In the genomic region with DNA sequence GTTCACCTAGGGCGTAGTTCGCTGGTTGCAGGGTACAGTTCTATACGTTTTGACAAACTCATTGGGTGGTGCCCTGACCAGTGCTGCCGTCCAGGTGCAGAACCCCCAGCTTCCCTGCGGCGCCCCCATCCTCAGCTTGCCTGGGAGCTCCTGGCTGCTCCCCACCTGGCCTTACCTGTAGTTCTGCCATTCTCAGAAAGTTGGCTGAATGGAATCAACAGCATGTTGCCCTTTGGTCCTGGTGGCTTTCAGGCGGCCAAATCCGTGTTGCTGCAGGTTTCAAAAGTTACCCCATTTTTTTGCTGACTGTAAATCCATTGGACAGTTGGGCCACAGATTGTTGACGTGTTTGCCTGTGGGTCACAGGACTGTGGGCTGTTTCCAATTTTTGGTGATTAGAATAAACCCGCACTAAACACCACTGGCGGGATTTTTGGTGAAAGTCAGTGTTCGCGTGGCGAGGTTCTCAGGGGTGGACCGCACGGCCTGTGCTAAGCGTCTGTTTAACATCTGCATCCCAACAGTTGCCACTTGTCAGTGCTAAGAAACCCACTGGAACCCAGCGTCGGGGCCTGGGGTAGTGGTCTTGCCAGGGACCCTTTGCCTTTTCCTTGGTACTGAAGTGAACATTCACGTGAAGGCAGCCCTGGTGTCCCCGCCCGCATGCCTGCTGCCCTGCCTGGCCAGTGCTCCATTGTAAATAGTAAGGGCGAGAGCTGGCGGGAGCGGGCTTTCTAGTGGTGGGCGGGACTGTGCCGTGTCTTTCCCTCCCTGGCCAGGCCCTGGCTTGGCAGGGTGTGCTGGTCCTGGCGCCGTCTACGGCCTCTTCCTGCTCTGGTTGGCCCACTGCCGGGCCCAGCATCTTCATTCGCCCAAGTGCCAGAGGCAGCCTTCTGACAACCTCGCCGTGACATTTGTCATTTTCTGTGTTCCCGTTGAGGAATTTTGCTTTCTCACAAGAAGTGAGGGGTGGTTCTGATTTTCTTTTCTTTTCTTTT, we compare ENCODE assay signal across 1 cellular context.
TF ChIP-seq lines count a peak whose summit lies in the region.

No MANE protein-coding gene starts in this region.

TF ChIP-seq in HepG2, 621 proteins besides CTCF, POLR2A, EP300 and RAD21 (continued from another document and continues in another):
- TF ChIP-seq, protein P1, sequence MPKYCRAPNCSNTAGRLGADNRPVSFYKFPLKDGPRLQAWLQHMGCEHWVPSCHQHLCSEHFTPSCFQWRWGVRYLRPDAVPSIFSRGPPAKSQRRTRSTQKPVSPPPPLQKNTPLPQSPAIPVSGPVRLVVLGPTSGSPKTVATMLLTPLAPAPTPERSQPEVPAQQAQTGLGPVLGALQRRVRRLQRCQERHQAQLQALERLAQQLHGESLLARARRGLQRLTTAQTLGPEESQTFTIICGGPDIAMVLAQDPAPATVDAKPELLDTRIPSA (CRISPR knock-in tag; IDR thresholded peaks at IDR 0.05; ENCODE audit: borderline replicate concordance): no peak
- TF ChIP-seq NKX3-1 (CRISPR knock-in tag; IDR thresholded peaks at IDR 0.05) (no peak), HNRNPLL (IDR thresholded peaks at IDR 0.05; ENCODE audit: low read depth, low read length, poor library complexity, severe bottlenecking) (no peak), ZNF354B (CRISPR knock-in tag; IDR thresholded peaks at IDR 0.05) (no peak), NFIB (CRISPR knock-in tag; IDR thresholded peaks at IDR 0.05; ENCODE audit: borderline replicate concordance) (no peak), THYN1 (CRISPR knock-in tag; IDR thresholded peaks at IDR 0.05; ENCODE audit: borderline replicate concordance, low read depth) (no peak), NAIF1 (CRISPR knock-in tag; IDR thresholded peaks at IDR 0.05; ENCODE audit: borderline replicate concordance) (no peak), ZNF746 (CRISPR knock-in tag; IDR thresholded peaks at IDR 0.05) (no peak), ZFP36 (IDR thresholded peaks at IDR 0.05; ENCODE audit: borderline replicate concordance, low read depth, low read length, partially characterized antibody) (no peak), PRPF4 (IDR thresholded peaks at IDR 0.05; ENCODE audit: low read depth, low read length, poor library complexity, severe bottlenecking) (no peak), PCBP2 (optimal IDR thresholded peaks at IDR 0.05; ENCODE audit: low read depth, low read length, poor library complexity, severe bottlenecking) (no peak), KLF9 (CRISPR knock-in tag; IDR thresholded peaks at IDR 0.05; ENCODE audit: low read depth) (no peak), ZNF570 (CRISPR knock-in tag; IDR thresholded peaks at IDR 0.05; ENCODE audit: borderline replicate concordance) (no peak), ZNF34 (CRISPR knock-in tag; IDR thresholded peaks at IDR 0.05; ENCODE audit: borderline replicate concordance) (no peak), PAX8 (CRISPR knock-in tag; IDR thresholded peaks at IDR 0.05; ENCODE audit: borderline replicate concordance) (no peak), SOX5 (CRISPR knock-in tag; IDR thresholded peaks at IDR 0.05; ENCODE audit: borderline replicate concordance) (no peak), YY1 (IDR thresholded peaks at IDR 0.05; ENCODE audit: insufficient read depth, insufficient replicate concordance, low read depth, low read length) (no peak), TRIM24 (CRISPR knock-in tag; IDR thresholded peaks at IDR 0.05) (no peak), ZSCAN22 (CRISPR knock-in tag; IDR thresholded peaks at IDR 0.05) (no peak), ZNF547 (CRISPR knock-in tag; IDR thresholded peaks at IDR 0.05) (no peak), PTBP1 (IDR thresholded peaks at IDR 0.05; ENCODE audit: low read depth, low read length, poor library complexity, severe bottlenecking) (no peak), ZNF292 (CRISPR knock-in tag; IDR thresholded peaks at IDR 0.05; ENCODE audit: borderline replicate concordance, low read depth) (peak; percentile 66; the same call in 1 of the 2 replicates), ZFP41 (CRISPR knock-in tag; IDR thresholded peaks at IDR 0.05; ENCODE audit: borderline replicate concordance) (no peak), ZNF75D (CRISPR knock-in tag; IDR thresholded peaks at IDR 0.05; ENCODE audit: borderline replicate concordance) (no peak), ZNF772 (CRISPR knock-in tag; IDR thresholded peaks at IDR 0.05) (no peak), ZNF615 (CRISPR knock-in tag; IDR thresholded peaks at IDR 0.05; ENCODE audit: borderline replicate concordance) (no peak), NFIC (IDR thresholded peaks at IDR 0.05; ENCODE audit: low read length) (no peak), ZNF17 (CRISPR knock-in tag; IDR thresholded peaks at IDR 0.05) (no peak), ZBTB1 (CRISPR knock-in tag; IDR thresholded peaks at IDR 0.05; ENCODE audit: borderline replicate concordance) (no peak), GATAD1 (CRISPR knock-in tag; IDR thresholded peaks at IDR 0.05) (peak; percentile 25; the same call in 1 of the 2 replicates), ZNF788 (CRISPR knock-in tag; IDR thresholded peaks at IDR 0.05; ENCODE audit: borderline replicate concordance) (peak; percentile 23; the same call in 1 of the 2 replicates)
- TF ChIP-seq, protein P2, sequence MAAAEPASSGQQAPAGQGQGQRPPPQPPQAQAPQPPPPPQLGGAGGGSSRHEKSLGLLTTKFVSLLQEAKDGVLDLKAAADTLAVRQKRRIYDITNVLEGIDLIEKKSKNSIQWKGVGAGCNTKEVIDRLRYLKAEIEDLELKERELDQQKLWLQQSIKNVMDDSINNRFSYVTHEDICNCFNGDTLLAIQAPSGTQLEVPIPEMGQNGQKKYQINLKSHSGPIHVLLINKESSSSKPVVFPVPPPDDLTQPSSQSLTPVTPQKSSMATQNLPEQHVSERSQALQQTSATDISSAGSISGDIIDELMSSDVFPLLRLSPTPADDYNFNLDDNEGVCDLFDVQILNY (CRISPR knock-in tag; conservative IDR thresholded peaks at IDR 0.05): 0 out of 2 replicates have a peak, but pooled peaks have one; percentile 48
- TF ChIP-seq, protein P3, sequence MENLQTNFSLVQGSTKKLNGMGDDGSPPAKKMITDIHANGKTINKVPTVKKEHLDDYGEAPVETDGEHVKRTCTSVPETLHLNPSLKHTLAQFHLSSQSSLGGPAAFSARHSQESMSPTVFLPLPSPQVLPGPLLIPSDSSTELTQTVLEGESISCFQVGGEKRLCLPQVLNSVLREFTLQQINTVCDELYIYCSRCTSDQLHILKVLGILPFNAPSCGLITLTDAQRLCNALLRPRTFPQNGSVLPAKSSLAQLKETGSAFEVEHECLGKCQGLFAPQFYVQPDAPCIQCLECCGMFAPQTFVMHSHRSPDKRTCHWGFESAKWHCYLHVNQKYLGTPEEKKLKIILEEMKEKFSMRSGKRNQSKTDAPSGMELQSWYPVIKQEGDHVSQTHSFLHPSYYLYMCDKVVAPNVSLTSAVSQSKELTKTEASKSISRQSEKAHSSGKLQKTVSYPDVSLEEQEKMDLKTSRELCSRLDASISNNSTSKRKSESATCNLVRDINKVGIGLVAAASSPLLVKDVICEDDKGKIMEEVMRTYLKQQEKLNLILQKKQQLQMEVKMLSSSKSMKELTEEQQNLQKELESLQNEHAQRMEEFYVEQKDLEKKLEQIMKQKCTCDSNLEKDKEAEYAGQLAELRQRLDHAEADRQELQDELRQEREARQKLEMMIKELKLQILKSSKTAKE (CRISPR knock-in tag; IDR thresholded peaks at IDR 0.05; ENCODE audit: borderline replicate concordance): 0 out of 2 replicates have a peak, but pooled peaks have one; percentile 22
- TF ChIP-seq, protein P4, sequence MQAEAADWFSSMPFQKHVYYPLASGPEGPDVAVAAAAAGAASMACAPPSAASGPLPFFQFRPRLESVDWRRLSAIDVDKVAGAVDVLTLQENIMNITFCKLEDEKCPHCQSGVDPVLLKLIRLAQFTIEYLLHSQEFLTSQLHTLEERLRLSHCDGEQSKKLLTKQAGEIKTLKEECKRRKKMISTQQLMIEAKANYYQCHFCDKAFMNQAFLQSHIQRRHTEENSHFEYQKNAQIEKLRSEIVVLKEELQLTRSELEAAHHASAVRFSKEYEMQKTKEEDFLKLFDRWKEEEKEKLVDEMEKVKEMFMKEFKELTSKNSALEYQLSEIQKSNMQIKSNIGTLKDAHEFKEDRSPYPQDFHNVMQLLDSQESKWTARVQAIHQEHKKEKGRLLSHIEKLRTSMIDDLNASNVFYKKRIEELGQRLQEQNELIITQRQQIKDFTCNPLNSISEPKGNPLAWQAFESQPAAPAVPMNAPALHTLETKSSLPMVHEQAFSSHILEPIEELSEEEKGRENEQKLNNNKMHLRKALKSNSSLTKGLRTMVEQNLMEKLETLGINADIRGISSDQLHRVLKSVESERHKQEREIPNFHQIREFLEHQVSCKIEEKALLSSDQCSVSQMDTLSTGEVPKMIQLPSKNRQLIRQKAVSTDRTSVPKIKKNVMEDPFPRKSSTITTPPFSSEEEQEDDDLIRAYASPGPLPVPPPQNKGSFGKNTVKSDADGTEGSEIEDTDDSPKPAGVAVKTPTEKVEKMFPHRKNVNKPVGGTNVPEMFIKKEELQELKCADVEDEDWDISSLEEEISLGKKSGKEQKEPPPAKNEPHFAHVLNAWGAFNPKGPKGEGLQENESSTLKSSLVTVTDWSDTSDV (CRISPR knock-in tag; IDR thresholded peaks at IDR 0.05): no peak
- TF ChIP-seq, protein P5, sequence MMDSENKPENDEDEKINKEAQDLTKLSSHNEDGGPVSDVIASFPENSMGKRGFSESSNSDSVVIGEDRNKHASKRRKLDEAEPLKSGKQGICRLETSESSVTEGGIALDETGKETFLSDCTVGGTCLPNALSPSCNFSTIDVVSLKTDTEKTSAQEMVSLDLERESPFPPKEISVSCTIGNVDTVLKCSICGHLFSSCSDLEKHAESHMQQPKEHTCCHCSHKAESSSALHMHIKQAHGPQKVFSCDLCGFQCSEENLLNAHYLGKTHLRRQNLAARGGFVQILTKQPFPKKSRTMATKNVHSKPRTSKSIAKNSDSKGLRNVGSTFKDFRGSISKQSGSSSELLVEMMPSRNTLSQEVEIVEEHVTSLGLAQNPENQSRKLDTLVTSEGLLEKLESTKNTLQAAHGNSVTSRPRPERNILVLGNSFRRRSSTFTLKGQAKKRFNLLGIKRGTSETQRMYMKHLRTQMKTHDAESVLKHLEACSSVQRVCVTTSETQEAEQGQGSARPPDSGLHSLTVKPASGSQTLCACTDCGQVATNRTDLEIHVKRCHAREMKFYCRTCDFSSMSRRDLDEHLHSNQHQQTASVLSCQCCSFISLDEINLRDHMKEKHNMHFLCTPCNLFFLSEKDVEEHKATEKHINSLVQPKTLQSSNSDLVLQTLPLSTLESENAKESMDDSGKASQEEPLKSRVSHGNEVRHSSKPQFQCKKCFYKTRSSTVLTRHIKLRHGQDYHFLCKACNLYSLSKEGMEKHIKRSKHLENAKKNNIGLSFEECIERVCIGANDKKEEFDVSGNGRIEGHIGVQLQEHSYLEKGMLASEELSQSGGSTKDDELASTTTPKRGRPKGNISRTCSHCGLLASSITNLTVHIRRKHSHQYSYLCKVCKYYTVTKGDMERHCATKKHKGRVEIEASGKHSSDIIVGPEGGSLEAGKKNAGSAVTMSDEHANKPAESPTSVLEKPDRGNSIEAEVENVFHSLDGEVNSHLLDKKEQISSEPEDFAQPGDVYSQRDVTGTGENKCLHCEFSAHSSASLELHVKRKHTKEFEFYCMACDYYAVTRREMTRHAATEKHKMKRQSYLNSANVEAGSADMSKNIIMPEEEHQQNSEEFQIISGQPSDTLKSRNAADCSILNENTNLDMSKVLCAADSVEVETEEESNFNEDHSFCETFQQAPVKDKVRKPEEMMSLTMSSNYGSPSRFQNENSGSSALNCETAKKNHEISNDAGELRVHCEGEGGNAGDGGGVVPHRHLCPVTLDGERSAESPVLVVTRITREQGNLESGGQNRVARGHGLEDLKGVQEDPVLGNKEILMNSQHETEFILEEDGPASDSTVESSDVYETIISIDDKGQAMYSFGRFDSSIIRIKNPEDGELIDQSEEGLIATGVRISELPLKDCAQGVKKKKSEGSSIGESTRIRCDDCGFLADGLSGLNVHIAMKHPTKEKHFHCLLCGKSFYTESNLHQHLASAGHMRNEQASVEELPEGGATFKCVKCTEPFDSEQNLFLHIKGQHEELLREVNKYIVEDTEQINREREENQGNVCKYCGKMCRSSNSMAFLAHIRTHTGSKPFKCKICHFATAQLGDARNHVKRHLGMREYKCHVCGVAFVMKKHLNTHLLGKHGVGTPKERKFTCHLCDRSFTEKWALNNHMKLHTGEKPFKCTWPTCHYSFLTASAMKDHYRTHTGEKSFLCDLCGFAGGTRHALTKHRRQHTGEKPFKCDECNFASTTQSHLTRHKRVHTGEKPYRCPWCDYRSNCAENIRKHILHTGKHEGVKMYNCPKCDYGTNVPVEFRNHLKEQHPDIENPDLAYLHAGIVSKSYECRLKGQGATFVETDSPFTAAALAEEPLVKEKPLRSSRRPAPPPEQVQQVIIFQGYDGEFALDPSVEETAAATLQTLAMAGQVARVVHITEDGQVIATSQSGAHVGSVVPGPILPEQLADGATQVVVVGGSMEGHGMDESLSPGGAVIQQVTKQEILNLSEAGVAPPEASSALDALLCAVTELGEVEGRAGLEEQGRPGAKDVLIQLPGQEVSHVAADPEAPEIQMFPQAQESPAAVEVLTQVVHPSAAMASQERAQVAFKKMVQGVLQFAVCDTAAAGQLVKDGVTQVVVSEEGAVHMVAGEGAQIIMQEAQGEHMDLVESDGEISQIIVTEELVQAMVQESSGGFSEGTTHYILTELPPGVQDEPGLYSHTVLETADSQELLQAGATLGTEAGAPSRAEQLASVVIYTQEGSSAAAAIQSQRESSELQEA (CRISPR knock-in tag; IDR thresholded peaks at IDR 0.05; ENCODE audit: not compliant biosample characterization): peak; percentile 61
- TF ChIP-seq, protein P6, sequence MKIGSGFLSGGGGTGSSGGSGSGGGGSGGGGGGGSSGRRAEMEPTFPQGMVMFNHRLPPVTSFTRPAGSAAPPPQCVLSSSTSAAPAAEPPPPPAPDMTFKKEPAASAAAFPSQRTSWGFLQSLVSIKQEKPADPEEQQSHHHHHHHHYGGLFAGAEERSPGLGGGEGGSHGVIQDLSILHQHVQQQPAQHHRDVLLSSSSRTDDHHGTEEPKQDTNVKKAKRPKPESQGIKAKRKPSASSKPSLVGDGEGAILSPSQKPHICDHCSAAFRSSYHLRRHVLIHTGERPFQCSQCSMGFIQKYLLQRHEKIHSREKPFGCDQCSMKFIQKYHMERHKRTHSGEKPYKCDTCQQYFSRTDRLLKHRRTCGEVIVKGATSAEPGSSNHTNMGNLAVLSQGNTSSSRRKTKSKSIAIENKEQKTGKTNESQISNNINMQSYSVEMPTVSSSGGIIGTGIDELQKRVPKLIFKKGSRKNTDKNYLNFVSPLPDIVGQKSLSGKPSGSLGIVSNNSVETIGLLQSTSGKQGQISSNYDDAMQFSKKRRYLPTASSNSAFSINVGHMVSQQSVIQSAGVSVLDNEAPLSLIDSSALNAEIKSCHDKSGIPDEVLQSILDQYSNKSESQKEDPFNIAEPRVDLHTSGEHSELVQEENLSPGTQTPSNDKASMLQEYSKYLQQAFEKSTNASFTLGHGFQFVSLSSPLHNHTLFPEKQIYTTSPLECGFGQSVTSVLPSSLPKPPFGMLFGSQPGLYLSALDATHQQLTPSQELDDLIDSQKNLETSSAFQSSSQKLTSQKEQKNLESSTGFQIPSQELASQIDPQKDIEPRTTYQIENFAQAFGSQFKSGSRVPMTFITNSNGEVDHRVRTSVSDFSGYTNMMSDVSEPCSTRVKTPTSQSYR (CRISPR knock-in tag; IDR thresholded peaks at IDR 0.05; ENCODE audit: borderline replicate concordance): no peak
- TF ChIP-seq, protein P7, sequence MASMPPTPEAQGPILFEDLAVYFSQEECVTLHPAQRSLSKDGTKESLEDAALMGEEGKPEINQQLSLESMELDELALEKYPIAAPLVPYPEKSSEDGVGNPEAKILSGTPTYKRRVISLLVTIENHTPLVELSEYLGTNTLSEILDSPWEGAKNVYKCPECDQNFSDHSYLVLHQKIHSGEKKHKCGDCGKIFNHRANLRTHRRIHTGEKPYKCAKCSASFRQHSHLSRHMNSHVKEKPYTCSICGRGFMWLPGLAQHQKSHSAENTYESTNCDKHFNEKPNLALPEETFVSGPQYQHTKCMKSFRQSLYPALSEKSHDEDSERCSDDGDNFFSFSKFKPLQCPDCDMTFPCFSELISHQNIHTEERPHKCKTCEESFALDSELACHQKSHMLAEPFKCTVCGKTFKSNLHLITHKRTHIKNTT (CRISPR knock-in tag; IDR thresholded peaks at IDR 0.05): no peak
